In genomic region chr11:66950113-66950535, GRCh38 we compare ENCODE assay signal across 9 cellular contexts. TPM values are rescaled to one million over a fixed set of nuclear protein-coding genes. Genes with fewer than 3 reads are reported as not detected.
DNase-seq lines count a peak whose midpoint lies in the region; ATAC-seq, FAIRE-seq and TF ChIP-seq lines count a peak whose summit lies in the region.
"Had no signal": no experiment of that assay in that cellular context is flagged by ENCODE, and none has a peak within 500 bp of the region (broad histone marks: within the 10 kb centered on the region; RNA-seq: fewer than 3 reads in every experiment).

No MANE protein-coding gene starts in this region.

- no peaks in the 10 kb centered on the region for H3K79me2 ChIP-seq in astrocyte (ENCODE audit: insufficient read depth, low read length)

- H3K4me3 ChIP-seq in astrocyte (ENCODE audit: insufficient read depth, low read depth, low read length), result no peak overlapping the region
- no peak overlapping the region for H3K4me3 ChIP-seq in lower leg skin (ENCODE audit: low read depth, poor library complexity, severe bottlenecking)
- H3K4me3 ChIP-seq: cardiac muscle cell had no signal

- no peak overlapping the region for H3K4me2 ChIP-seq in astrocyte (ENCODE audit: low read length)

- TF ChIP-seq CTCF in astrocyte (IDR thresholded peaks at IDR 0.05; ENCODE audit: insufficient read depth, low read depth, low read length) (no peak), lower leg skin (IDR thresholded peaks at IDR 0.05) (no peak)

- H3K4me1 Mint-ChIP-seq in astrocyte (ENCODE audit: low read depth, unreplicated experiment), result peaks cover 13% of the 10 kb centered on the region

- peak overlapping the region; percentile 98 for H3K27ac Mint-ChIP-seq in astrocyte (ENCODE audit: unreplicated experiment)

- H3K36me3 ChIP-seq in astrocyte (ENCODE audit: insufficient read depth, low read length), result no peaks in the 10 kb centered on the region
- H3K36me3 ChIP-seq: cardiac muscle cell had no signal

- no peak overlapping the region for H3K9ac ChIP-seq in astrocyte (ENCODE audit: low read length)

- ATAC-seq in GM21381 (IDR thresholded peaks at IDR 0.05; ENCODE audit: unreplicated experiment) (no peak), GM19397 (IDR thresholded peaks at IDR 0.05; ENCODE audit: unreplicated experiment) (no peak), GM18873 (IDR thresholded peaks at IDR 0.05; ENCODE audit: low FRiP score, unreplicated experiment) (no peak)

- no peaks in the 10 kb centered on the region for H3K27me3 ChIP-seq in astrocyte (ENCODE audit: insufficient read depth, low read length)
- H3K27me3 ChIP-seq: cardiac muscle cell had no signal

- peaks cover 11% of the 10 kb centered on the region for H3K4me1 ChIP-seq in astrocyte (ENCODE audit: insufficient read depth, low read length)

- no peak for TF ChIP-seq POLR2A in lower leg skin (IDR thresholded peaks at IDR 0.05)

- WGBS in lower leg skin, 2 donors, result 47 to 55% methylated on average over 8 of the region's 8 CpGs

- H3K9me3 Mint-ChIP-seq in astrocyte (ENCODE audit: unreplicated experiment), result no peaks in the 10 kb centered on the region

- H3K36me3 Mint-ChIP-seq in astrocyte (ENCODE audit: low read depth, unreplicated experiment), result peaks cover 2% of the 10 kb centered on the region

- H4K20me1 ChIP-seq in astrocyte (ENCODE audit: insufficient read depth, low read length), result no peaks in the 10 kb centered on the region

- H3K9me3 ChIP-seq in astrocyte (ENCODE audit: insufficient read depth, low read depth, low read length), result no peaks in the 10 kb centered on the region

- H3K27me3 Mint-ChIP-seq in astrocyte (ENCODE audit: low read depth, unreplicated experiment), result no peaks in the 10 kb centered on the region

- no peak overlapping the region for H3K4me3 Mint-ChIP-seq in astrocyte (ENCODE audit: unreplicated experiment)

- no peak for FAIRE-seq in astrocyte (lab: Jason Lieb, UNC)
- FAIRE-seq in GM19239 (lab: Jason Lieb, UNC), result no peak

- intact Hi-C loops in lower leg skin (cut with DNase I; ENCODE audit: low total_unique reads), result no loop called here

- H2AFZ ChIP-seq in astrocyte (ENCODE audit: low read depth, low read length), result no peak overlapping the region

- peak overlapping the region; percentile 39 for H3K27ac ChIP-seq in astrocyte (ENCODE audit: low read depth, low read length)
- H3K27ac ChIP-seq: cardiac muscle cell had no signal

- peak; percentile 16 for DNase-seq in CD1c-positive myeloid dendritic cell (ENCODE audit: extremely low spot score)
- peak; percentile 93 for DNase-seq in HT1080 (ENCODE audit: low read depth)
- peak; percentile 77 for DNase-seq in astrocyte (ENCODE audit: low read depth)
- DNase-seq in lower leg skin (ENCODE audit: low spot score in 2 of 2), result peak; percentile 46 to 88
- DNase-seq in GM19239 (ENCODE audit: insufficient read length, low spot score), result no peak

RNA-seq across cellular contexts. Expression of gene PC, which starts 8.1 kb away (rescaled TPM):
- total RNA-seq in HT1080 (2014; rRNA removed; shearing (Covaris generic)), result 9.8 and 14.9 TPM in 2 replicates
- polyA plus RNA-seq in HT1080 (2015; cell fraction: cytosol; rRNA removed), result 7.3 and 10.8 TPM in 2 replicates
- 27.7 and 30.6 TPM in 2 replicates for polyA plus RNA-seq in HT1080 (2015; cell fraction: nucleus; rRNA removed)
- total RNA-seq in astrocyte (10.5 and 13.3 TPM in 2 replicates), lower leg skin (10 to 100 TPM in 3 of 4 donors, 1 to 10 TPM in 1; 7.3 to 22.5 (median 17.4) TPM)

RNA-seq across cellular contexts. Expression of gene C11orf86, which starts 25.0 kb away (rescaled TPM):
- total RNA-seq in HT1080 (2014; rRNA removed; shearing (Covaris generic)), result not detected in 2 replicates
- polyA plus RNA-seq in HT1080 (2015; cell fraction: cytosol; rRNA removed), result 0.14 TPM in 1 of 2 replicates, not detected in the other
- not detected in 2 replicates for polyA plus RNA-seq in HT1080 (2015; cell fraction: nucleus; rRNA removed)
- total RNA-seq in astrocyte, result not detected in 2 replicates
- total RNA-seq in lower leg skin, result not detected
- total RNA-seq: cardiac muscle cell had no signal
- polyA plus RNA-seq: cardiac muscle cell had no signal
